30 cellular contexts compared by ENCODE assay signal in genomic region chr22:38652858-38653257, GRCh38. TPM values are rescaled to one million over a fixed set of nuclear protein-coding genes. Genes with fewer than 3 reads are reported as not detected.
DNase-seq lines count a peak whose midpoint lies in the region; ATAC-seq, FAIRE-seq and TF ChIP-seq lines count a peak whose summit lies in the region.
"Had no signal": no experiment of that assay in that cellular context is flagged by ENCODE, and none has a peak within 500 bp of the region (broad histone marks: within the 10 kb centered on the region; RNA-seq: fewer than 3 reads in every experiment).

No MANE protein-coding gene starts in this region.

- H3K27ac ChIP-seq in colonic mucosa = peak overlapping the region; percentile 33
- no peak overlapping the region for H3K27ac ChIP-seq in small intestine (ENCODE audit: low read depth in 1 of 2, low read length in 1 of 2)
- H3K27ac ChIP-seq: body of pancreas, dorsolateral prefrontal cortex, gastroesophageal sphincter, upper lobe of left lung had no signal

- no peak for FAIRE-seq in small intestine (lab: Jason Lieb, UNC)
- FAIRE-seq: endometrium, GM19239, TTC549 had no signal

- no peaks in the 10 kb centered on the region for H3K9me3 ChIP-seq in colonic mucosa
- H3K9me3 ChIP-seq in small intestine (ENCODE audit: control insufficient read depth, low read depth) = no peaks in the 10 kb centered on the region
- H3K9me3 ChIP-seq: body of pancreas, gastroesophageal sphincter, upper lobe of left lung had no signal

- TF ChIP-seq CTCF in colonic mucosa (IDR thresholded peaks at IDR 0.05) = no peak

- H3K4me3 ChIP-seq in colonic mucosa (no peak overlapping the region), small intestine (ENCODE audit: low read depth in 1 of 2, low read length in 2 of 2) (no peak overlapping the region)
- H3K4me3 ChIP-seq: body of pancreas, dorsolateral prefrontal cortex, gastroesophageal sphincter, upper lobe of left lung had no signal

- peak; percentile 12 for DNase-seq in NCI-H2171 treated with DMSO at 0.1 percent for 48 hours (lab: John Stamatoyannopoulos, UW)
- DNase-seq in NCI-H2171 (lab: John Stamatoyannopoulos, UW) = no peak
- DNase-seq in NAMALWA (ENCODE audit: low spot score) = peak; percentile 39
- DNase-seq in colonic mucosa = peak; percentile 35
- DNase-seq in small intestine = peak; percentile 46
- DNase-seq in HCEC 1CT = no peak
- DNase-seq: activated CD4-positive, CD25-positive, alpha-beta regulatory T cell treated with anti-CD3 and anti-CD28 coated beads, Interleukin-2, amount 50 U/mL, for 72 hours; activated CD8-positive, alpha-beta memory T cell treated with anti-CD3 and anti-CD28 coated beads for 24 hours; activated naive CD4-positive, alpha-beta T cell treated with anti-CD3 and anti-CD28 coated beads, Interleukin-2, amount 50 U/mL, for 16 hours; activated T-cell treated with anti-CD3 and anti-CD28 coated beads for 4 hours; body of pancreas; cerebellar nuclear complex; dorsolateral prefrontal cortex; GOT3; KBM-7; mammary epithelial cell; NCI-H2029 treated with DMSO at 0.1 percent for 48 hours; NCI-H2227 treated with DMSO at 0.1 percent for 48 hours; NCI-H82; stimulated activated CD4-positive, alpha-beta T cell treated with anti-CD3 and anti-CD28 coated beads, Interleukin-15, amount 100 ng/mL, for 24 hours; substantia nigra; upper lobe of left lung had no signal

- intact Hi-C loops in colonic mucosa (cut with DNase I) = no loop called here

- H3K4me1 ChIP-seq in colonic mucosa (peaks cover 5% of the 10 kb centered on the region), small intestine (ENCODE audit: control insufficient read depth in 2 of 2, insufficient read depth in 1 of 2, low read depth in 1 of 2, low read length in 1 of 2) (peaks cover 2 to 3% of the 10 kb centered on the region in 2 donors)

- no peak overlapping the region for H3K9ac ChIP-seq in colonic mucosa (ENCODE audit: low read depth in 2 of 2, low read length in 2 of 2)

- H3K27me3 ChIP-seq in colonic mucosa (no peaks in the 10 kb centered on the region), small intestine (ENCODE audit: control insufficient read depth in 2 of 2, insufficient read depth in 2 of 2, low read length in 2 of 2) (no peaks in the 10 kb centered on the region)
- H3K27me3 ChIP-seq: body of pancreas, dorsolateral prefrontal cortex, gastroesophageal sphincter, upper lobe of left lung had no signal

- H3K36me3 ChIP-seq in colonic mucosa (no peaks in the 10 kb centered on the region), small intestine (ENCODE audit: control insufficient read depth in 2 of 2, insufficient read depth in 2 of 2, low read length in 2 of 2) (no peaks in the 10 kb centered on the region)
- H3K36me3 ChIP-seq: gastroesophageal sphincter, upper lobe of left lung had no signal

- ATAC-seq in HG03097 (IDR thresholded peaks at IDR 0.05; ENCODE audit: low FRiP score, unreplicated experiment) = no peak
- ATAC-seq in HG03280 (IDR thresholded peaks at IDR 0.05; ENCODE audit: unreplicated experiment) = no peak
- ATAC-seq: body of pancreas; gastroesophageal sphincter; stimulated activated effector memory CD8-positive, alpha-beta T cell treated with anti-CD3 and anti-CD28 coated beads, Interleukin-12 subunit alpha, Interleukin-12 subunit beta, amount 100 ng/mL, for 72 hours had no signal

RNA-seq across cellular contexts. Expression of gene FAM227A, which starts 3.3 kb away (rescaled TPM):
- 1 to 10 TPM in 1 of 2 donors, under 1 TPM in 1; 0.21 to 2.0 TPM for total RNA-seq in colonic mucosa
- under 1 TPM in 1 of 3 donors, not detected in 2; 0.36 TPM for polyA plus RNA-seq in small intestine
- polyA plus RNA-seq: CD14-positive monocyte had no signal

RNA-seq across cellular contexts. Expression of gene CBY1, which starts 3.6 kb away (rescaled TPM):
- total RNA-seq in colonic mucosa = 10 to 100 TPM; 27.4 to 38.1 TPM
- polyA plus RNA-seq in small intestine = 10 to 100 TPM; 17.3 to 36.2 (median 27.5) TPM

RNA-seq across cellular contexts. Expression of gene TOMM22, which starts 28.9 kb away (rescaled TPM):
- total RNA-seq in colonic mucosa = 100 to 1,000 TPM in 1 of 2 donors, 10 to 100 TPM in 1; 97.1 to 149 TPM
- polyA plus RNA-seq in small intestine = 10 to 100 TPM; 42.5 to 59.9 (median 44.0) TPM

RNA-seq across cellular contexts. Expression of gene JOSD1, which starts 47.9 kb away (rescaled TPM):
- 100 to 1,000 TPM in 1 of 2 donors, 10 to 100 TPM in 1; 52.4 to 108 TPM for total RNA-seq in colonic mucosa
- 10 to 100 TPM; 34.6 to 73.5 (median 39.4) TPM for polyA plus RNA-seq in small intestine

RNA-seq across cellular contexts. Expression of gene GTPBP1, which starts 52.9 kb away (rescaled TPM):
- total RNA-seq in colonic mucosa = 10 to 100 TPM; 64.6 to 65.6 TPM
- polyA plus RNA-seq in small intestine = 10 to 100 TPM; 13.0 to 25.8 (median 22.2) TPM

Comparison
In these comparisons a context has a peak if more than half of its experiments do, and no peak if none do; other contexts are left out.
1. DNase-seq: peak in NCI-H2171 treated with DMSO at 0.1 percent for 48 hours (single experiment), NAMALWA (single experiment), colonic mucosa (single experiment) and small intestine (single experiment); none in NCI-H2171 (single experiment) and HCEC 1CT (single experiment).